ENCODE assay signal across 20 cellular contexts in the genomic region with DNA sequence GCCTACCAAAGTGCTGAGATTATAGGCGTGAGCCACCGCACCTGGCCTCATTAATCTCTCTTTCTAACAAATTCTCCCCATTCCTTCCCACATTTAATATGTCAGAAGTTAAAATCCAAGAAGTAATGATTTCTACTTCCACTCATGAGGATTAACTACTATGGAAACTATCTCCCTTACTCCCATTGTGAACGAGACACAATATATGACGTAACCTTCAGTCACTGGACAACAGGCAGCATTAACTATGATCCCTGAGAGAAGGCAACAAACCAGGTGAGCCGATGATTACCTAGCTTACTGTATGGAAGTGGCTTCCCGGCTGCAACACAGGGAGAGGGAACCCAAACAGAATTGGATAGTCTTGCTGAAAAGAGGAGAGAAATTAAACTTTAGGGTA. TPM values are rescaled to one million over a fixed set of nuclear protein-coding genes. Genes with fewer than 3 reads are reported as not detected.
DNase-seq lines count a peak whose midpoint lies in the region; ATAC-seq and TF ChIP-seq lines count a peak whose summit lies in the region.
"Had no signal": no experiment of that assay in that cellular context is flagged by ENCODE, and none has a peak within 500 bp of the region (broad histone marks: within the 10 kb centered on the region; RNA-seq: fewer than 3 reads in every experiment).

No MANE protein-coding gene starts in this region.

- POLR2A ChIA-PET in A673 (lab: Charles Lee; ENCODE audit: low non-redundant PET), result no interaction called here

- H3K27ac ChIP-seq in A673 (ENCODE audit: low read depth, low read length, poor library complexity, severe bottlenecking), result peak overlapping the region; percentile 59
- H3K27ac ChIP-seq: prostate gland, spleen, VCaP had no signal

- H3K9me3 Mint-ChIP-seq in Calu3 (ENCODE audit: low read depth, unreplicated experiment) (no peaks in the 10 kb centered on the region), memory B cell (no peaks in the 10 kb centered on the region)
- H3K9me3 Mint-ChIP-seq in activated naive CD8-positive, alpha-beta T cell (ENCODE audit: low read depth), result no peaks in the 10 kb centered on the region
- H3K9me3 Mint-ChIP-seq: activated CD4-positive, alpha-beta memory T cell treated with anti-CD3 and anti-CD28 coated beads, Interleukin-2, amount 10 ng/mL, durations not matched to agents 7 days and 5 days had no signal

- no peak for DNase-seq in A673 (ENCODE audit: low spot score)
- DNase-seq in Calu3, result no peak
- DNase-seq in memory B cell (ENCODE audit: low spot score in 2 of 2), result no peak
- DNase-seq in MV-4-11 (lab: John Stamatoyannopoulos, UW), result no peak
- DNase-seq in lower leg skin (ENCODE audit: low spot score in 2 of 2), result no peak
- no peak for DNase-seq in NCI-H1417 treated with DMSO at 0.1 percent for 48 hours (lab: John Stamatoyannopoulos, UW)
- DNase-seq: activated CD4-positive, alpha-beta memory T cell treated with anti-CD3 and anti-CD28 coated beads, Interleukin-2, amount 10 ng/mL, durations not matched to agents 7 days and 5 days; activated T-cell treated with anti-CD3 and anti-CD28 coated beads, Interleukin-2, amount 50 U/mL, for 48 hours; hippocampal formation; Kasumi-1; mesenchymal stem cell; NCI-H1092 treated with DMSO at 0.1 percent for 48 hours; PC-3; SHP77 treated with DMSO at 0.1 percent for 48 hours; spleen had no signal

- ATAC-seq in memory B cell (ENCODE audit: low read depth) (no peak), HG03139 (IDR thresholded peaks at IDR 0.05; ENCODE audit: unreplicated experiment) (no peak)
- ATAC-seq: PC-3 had no signal

- no peaks in the 10 kb centered on the region for H3K27me3 ChIP-seq in A673 (replicated peaks; ENCODE audit: insufficient read depth, low read depth, low read length, poor library complexity)
- H3K27me3 ChIP-seq: spleen had no signal

- peaks cover 38% of the 10 kb centered on the region for H3K36me3 ChIP-seq in A673 (ENCODE audit: insufficient read depth, low read length, poor library complexity, severe bottlenecking)
- H3K36me3 ChIP-seq: prostate gland had no signal

- WGBS in lower leg skin, 2 donors, result 78 to 81% methylated on average over 6 of the region's 6 CpGs

- H3K27me3 Mint-ChIP-seq in Calu3 (ENCODE audit: unreplicated experiment) (no peaks in the 10 kb centered on the region), memory B cell (no peaks in the 10 kb centered on the region)
- H3K27me3 Mint-ChIP-seq in activated naive CD8-positive, alpha-beta T cell, result no peaks in the 10 kb centered on the region
- H3K27me3 Mint-ChIP-seq: activated CD4-positive, alpha-beta memory T cell treated with anti-CD3 and anti-CD28 coated beads, Interleukin-2, amount 10 ng/mL, durations not matched to agents 7 days and 5 days had no signal

- no peak overlapping the region for H3K4me3 Mint-ChIP-seq in Calu3 (ENCODE audit: low read depth, unreplicated experiment)
- no peak overlapping the region for H3K4me3 Mint-ChIP-seq in activated naive CD8-positive, alpha-beta T cell
- H3K4me3 Mint-ChIP-seq in memory B cell, result no peak overlapping the region
- H3K4me3 Mint-ChIP-seq: activated CD4-positive, alpha-beta memory T cell treated with anti-CD3 and anti-CD28 coated beads, Interleukin-2, amount 10 ng/mL, durations not matched to agents 7 days and 5 days; neural crest cell had no signal

- no peaks in the 10 kb centered on the region for H3K9me3 ChIP-seq in A673 (ENCODE audit: low read depth, low read length, poor library complexity, severe bottlenecking)
- H3K9me3 ChIP-seq: prostate gland, spleen had no signal

- CTCF ChIA-PET in A673 (lab: Charles Lee), result no interaction called here
- CTCF ChIA-PET in Calu3 (lab: Charles Lee), result interaction anchor here (0.8 to 1.0 kb wide), 3 partner anchors 9 to 276 kb away, joined by 3 to 4 read pairs (median 3); no protein-coding TSS in a partner anchor

- H3K4me1 Mint-ChIP-seq in Calu3 (ENCODE audit: low read depth, unreplicated experiment), result peaks cover 42% of the 10 kb centered on the region
- peaks cover 67% of the 10 kb centered on the region for H3K4me1 Mint-ChIP-seq in activated naive CD8-positive, alpha-beta T cell (ENCODE audit: low read depth)
- H3K4me1 Mint-ChIP-seq in memory B cell, result peaks cover 34% of the 10 kb centered on the region

- TSS peak; percentile 3 for BruUV-seq in A673 (replicated peaks; lab: Mats Ljungman, UMichigan)
- BruUV-seq in Calu3 (replicated peaks; lab: Mats Ljungman, UMichigan), result no TSS peak

- H3K4me1 ChIP-seq in A673 (ENCODE audit: insufficient read depth, low read length, poor library complexity, severe bottlenecking), result peaks cover 51% of the 10 kb centered on the region
- H3K4me1 ChIP-seq: prostate gland had no signal

- H3K4me3 ChIP-seq in A673 (ENCODE audit: low read depth, low read length, poor library complexity, severe bottlenecking) (no peak overlapping the region), lower leg skin (ENCODE audit: low read depth, poor library complexity, severe bottlenecking) (no peak overlapping the region)
- H3K4me3 ChIP-seq: prostate gland, spleen had no signal

- intact Hi-C loops in A673 (cut with micrococcal nuclease; ENCODE audit: unreplicated experiment), result no loop called here
- intact Hi-C loops in Calu3 (cut with micrococcal nuclease; ENCODE audit: unreplicated experiment), result no loop called here
- intact Hi-C loops in lower leg skin (cut with DNase I; ENCODE audit: low total_unique reads), result no loop called here

- TF ChIP-seq CTCF in A673 (conservative IDR thresholded peaks at IDR 0.05; ENCODE audit: low read depth, low read length), result no peak
- TF ChIP-seq CTCF in Calu3 (IDR thresholded peaks at IDR 0.05; ENCODE audit: unreplicated experiment), result no peak
- no peak for TF ChIP-seq CTCF in lower leg skin (IDR thresholded peaks at IDR 0.05)

- H3K36me3 Mint-ChIP-seq in Calu3 (ENCODE audit: insufficient read depth, unreplicated experiment) (peaks cover 13% of the 10 kb centered on the region), memory B cell (peaks cover 11% of the 10 kb centered on the region)
- peaks cover 3% of the 10 kb centered on the region for H3K36me3 Mint-ChIP-seq in activated naive CD8-positive, alpha-beta T cell

- H3K27ac Mint-ChIP-seq in Calu3 (ENCODE audit: unreplicated experiment) (peak overlapping the region; percentile 14), memory B cell (peak overlapping the region; percentile 10)
- peak overlapping the region; percentile 36 for H3K27ac Mint-ChIP-seq in activated naive CD8-positive, alpha-beta T cell
- H3K27ac Mint-ChIP-seq: activated CD4-positive, alpha-beta memory T cell treated with anti-CD3 and anti-CD28 coated beads, Interleukin-2, amount 10 ng/mL, durations not matched to agents 7 days and 5 days had no signal

- no peak for TF ChIP-seq POLR2A in lower leg skin (IDR thresholded peaks at IDR 0.05)

RNA-seq across cellular contexts. Expression of a gene that starts 20.0 kb away (rescaled TPM):
- total RNA-seq in A673 (2021) (487 and 587 TPM in 2 replicates), Calu3 (2022) (130 and 139 TPM in 2 replicates), lower leg skin (100 to 1,000 TPM in 2 of 4 donors, 10 to 100 TPM in 2; 64.7 to 113 (median 92.5) TPM)
